ENCODE assay signal across 1 cellular context in genomic region chr5:154610321-154611154, GRCh38.
A peak's percentile ranks its signal among the peaks of the same experiment; 100 is the strongest.
TF ChIP-seq lines count a peak whose summit lies in the region.

No MANE protein-coding gene starts in this region.

TF ChIP-seq in HEK293, 187 proteins besides CTCF, POLR2A, EP300 and RAD21 (continued from another document and continues in another):
- TF ChIP-seq ZNF560 (tag by site-specific recombination; IDR thresholded peaks at IDR 0.05; ENCODE audit: borderline replicate concordance) (no peak), ZNF202 (tag by site-specific recombination; IDR thresholded peaks at IDR 0.05; ENCODE audit: borderline replicate concordance) (no peak), ZNF776 (tag by site-specific recombination; IDR thresholded peaks at IDR 0.05; ENCODE audit: borderline replicate concordance) (no peak), BCL11B (tag by site-specific recombination; IDR thresholded peaks at IDR 0.05; ENCODE audit: low read depth) (no peak), ZNF138 (tag by site-specific recombination; IDR thresholded peaks at IDR 0.05; ENCODE audit: borderline replicate concordance) (no peak), ZNF610 (tag by site-specific recombination; IDR thresholded peaks at IDR 0.05; ENCODE audit: borderline replicate concordance) (0 out of 2 replicates have a peak, but pooled peaks have one; percentile 18), ZNF600 (tag by site-specific recombination; IDR thresholded peaks at IDR 0.05) (peak; percentile 68), ZNF335 (tag by site-specific recombination; conservative IDR thresholded peaks at IDR 0.05) (peak; percentile 68), ZBTB6 (tag by site-specific recombination; IDR thresholded peaks at IDR 0.05) (no peak), ZNF571 (tag by site-specific recombination; IDR thresholded peaks at IDR 0.05) (no peak), ZBTB17 (tag by site-specific recombination; IDR thresholded peaks at IDR 0.05) (peak; percentile 84), ZBTB7A (tag by site-specific recombination; IDR thresholded peaks at IDR 0.05; ENCODE audit: low read depth) (no peak), ZXDB (tag by site-specific recombination; IDR thresholded peaks at IDR 0.05) (no peak), ZNF174 (tag by site-specific recombination; IDR thresholded peaks at IDR 0.05) (no peak), ZBTB26 (tag by site-specific recombination; optimal IDR thresholded peaks at IDR 0.05) (peak; percentile 21), ZNF223 (tag by site-specific recombination; IDR thresholded peaks at IDR 0.05) (no peak), ZNF184 (tag by site-specific recombination; IDR thresholded peaks at IDR 0.05) (no peak), ZNF704 (tag by site-specific recombination; IDR thresholded peaks at IDR 0.05) (no peak), ZFP37 (tag by site-specific recombination; IDR thresholded peaks at IDR 0.05) (0 out of 2 replicates have a peak, but pooled peaks have one; percentile 33), ZNF248 (tag by site-specific recombination; IDR thresholded peaks at IDR 0.05) (no peak), ZNF239 (tag by site-specific recombination; IDR thresholded peaks at IDR 0.05) (no peak), AEBP2 (tag by site-specific recombination; IDR thresholded peaks at IDR 0.05; ENCODE audit: borderline replicate concordance) (no peak), GLIS2 (tag by site-specific recombination; IDR thresholded peaks at IDR 0.05) (no peak), ZNF133 (tag by site-specific recombination; IDR thresholded peaks at IDR 0.05) (no peak), ZNF830 (tag by site-specific recombination; IDR thresholded peaks at IDR 0.05; ENCODE audit: low read depth) (no peak), KLF10 (tag by site-specific recombination; IDR thresholded peaks at IDR 0.05) (no peak), ZNF624 (tag by site-specific recombination; IDR thresholded peaks at IDR 0.05) (no peak), ZNF623 (tag by site-specific recombination; IDR thresholded peaks at IDR 0.05) (no peak), TRIM28 (IDR thresholded peaks at IDR 0.05; ENCODE audit: borderline replicate concordance, low read length) (no peak), ZNF398 (tag by site-specific recombination; IDR thresholded peaks at IDR 0.05) (no peak), ZNF354C (tag by site-specific recombination; IDR thresholded peaks at IDR 0.05; ENCODE audit: borderline replicate concordance, low read depth) (no peak), MYNN (tag by site-specific recombination; IDR thresholded peaks at IDR 0.05; ENCODE audit: borderline replicate concordance) (no peak), ZBTB10 (tag by site-specific recombination; IDR thresholded peaks at IDR 0.05) (no peak), ATF2 (tag by site-specific recombination; IDR thresholded peaks at IDR 0.05; ENCODE audit: low read depth) (no peak), REST (tag by site-specific recombination; IDR thresholded peaks at IDR 0.05) (no peak), ZNF121 (tag by site-specific recombination; IDR thresholded peaks at IDR 0.05) (no peak), ZNF2 (tag by site-specific recombination; IDR thresholded peaks at IDR 0.05) (peak; percentile 77; the same call in 1 of the 2 replicates), ZBTB11 (tag by site-specific recombination; conservative IDR thresholded peaks at IDR 0.05; ENCODE audit: low read depth) (peak; percentile 96), ZNF140 (tag by site-specific recombination; IDR thresholded peaks at IDR 0.05) (no peak), GLI2 (tag by site-specific recombination; IDR thresholded peaks at IDR 0.05; ENCODE audit: borderline replicate concordance, low read depth) (no peak), ZNF544 (tag by site-specific recombination; IDR thresholded peaks at IDR 0.05) (no peak), OVOL3 (tag by site-specific recombination; IDR thresholded peaks at IDR 0.05) (no peak), ZNF654 (tag by site-specific recombination; IDR thresholded peaks at IDR 0.05; ENCODE audit: low read depth) (peak; percentile 97), ZNF548 (tag by site-specific recombination; IDR thresholded peaks at IDR 0.05) (no peak), ZNF404 (tag by site-specific recombination; IDR thresholded peaks at IDR 0.05) (no peak), ZFHX2 (tag by site-specific recombination; conservative IDR thresholded peaks at IDR 0.05) (no peak)
